ENCODE assay signal across 1 cellular context in the genomic region with DNA sequence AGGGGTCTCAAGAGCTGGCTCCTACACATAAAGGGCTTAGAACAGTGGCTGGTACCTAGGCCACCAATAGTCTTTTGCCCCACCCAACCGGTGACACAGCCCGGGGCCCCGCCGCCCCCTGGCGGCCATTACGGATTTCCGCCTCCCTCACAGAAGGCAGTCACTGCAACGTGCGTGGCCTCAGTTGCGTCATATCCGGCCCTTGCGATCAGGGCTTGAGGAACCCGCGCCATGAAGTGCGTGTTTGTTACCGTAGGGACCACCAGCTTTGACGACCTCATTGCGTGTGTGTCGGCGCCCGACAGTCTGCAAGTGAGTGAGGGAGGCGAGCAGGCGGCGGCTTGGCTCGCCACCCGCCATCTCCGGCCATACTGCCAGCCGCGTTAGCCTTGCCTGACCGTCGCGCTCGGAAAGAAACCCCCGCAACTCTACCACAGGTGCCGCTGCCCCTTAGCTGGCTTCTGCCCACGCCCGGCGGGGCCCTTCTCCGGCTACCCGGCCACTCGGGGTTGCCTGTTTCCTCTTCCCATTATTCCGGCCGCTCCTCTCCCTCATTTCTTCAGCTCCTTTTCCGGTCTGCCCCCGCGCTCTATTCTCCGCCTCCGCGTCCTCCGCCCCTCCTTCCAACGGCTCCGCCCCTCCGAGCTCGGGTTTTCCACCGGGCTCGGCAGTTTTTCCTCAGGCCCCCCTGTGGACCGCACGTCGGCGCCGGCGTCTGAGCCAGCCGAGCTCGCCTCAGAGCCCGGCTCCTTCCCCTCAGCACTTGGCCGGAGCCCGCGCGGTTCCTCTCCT.
TF ChIP-seq lines count a peak whose summit lies in the region.

Gene ALG13 (plus strand): TSS at position 183 of the 792 bp plus-strand sequence. CDS start 49 bp downstream, at position 232.

TF ChIP-seq in HepG2, 621 proteins besides CTCF, POLR2A, EP300 and RAD21 (continued from another document and continues in another):
- peak; percentile 66; the same call in 1 of the 2 replicates for TF ChIP-seq NRL (CRISPR knock-in tag; IDR thresholded peaks at IDR 0.05; ENCODE audit: borderline replicate concordance)
- peak; percentile 63; the same call in 1 of the 2 replicates for TF ChIP-seq BRD4 (CRISPR knock-in tag; IDR thresholded peaks at IDR 0.05)
- TF ChIP-seq ZXDC (CRISPR knock-in tag; IDR thresholded peaks at IDR 0.05), result peak; percentile 100
- 0 out of 2 replicates have a peak, but pooled peaks have one; percentile 11 for TF ChIP-seq ZNF629 (CRISPR knock-in tag; conservative IDR thresholded peaks at IDR 0.05)
- peak; percentile 65 for TF ChIP-seq PHF20 (CRISPR knock-in tag; IDR thresholded peaks at IDR 0.05)
- TF ChIP-seq, protein P1, sequence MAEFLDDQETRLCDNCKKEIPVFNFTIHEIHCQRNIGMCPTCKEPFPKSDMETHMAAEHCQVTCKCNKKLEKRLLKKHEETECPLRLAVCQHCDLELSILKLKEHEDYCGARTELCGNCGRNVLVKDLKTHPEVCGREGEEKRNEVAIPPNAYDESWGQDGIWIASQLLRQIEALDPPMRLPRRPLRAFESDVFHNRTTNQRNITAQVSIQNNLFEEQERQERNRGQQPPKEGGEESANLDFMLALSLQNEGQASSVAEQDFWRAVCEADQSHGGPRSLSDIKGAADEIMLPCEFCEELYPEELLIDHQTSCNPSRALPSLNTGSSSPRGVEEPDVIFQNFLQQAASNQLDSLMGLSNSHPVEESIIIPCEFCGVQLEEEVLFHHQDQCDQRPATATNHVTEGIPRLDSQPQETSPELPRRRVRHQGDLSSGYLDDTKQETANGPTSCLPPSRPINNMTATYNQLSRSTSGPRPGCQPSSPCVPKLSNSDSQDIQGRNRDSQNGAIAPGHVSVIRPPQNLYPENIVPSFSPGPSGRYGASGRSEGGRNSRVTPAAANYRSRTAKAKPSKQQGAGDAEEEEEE (CRISPR knock-in tag; IDR thresholded peaks at IDR 0.05; ENCODE audit: borderline replicate concordance), result 0 out of 2 replicates have a peak, but pooled peaks have one; percentile 31
- peak; percentile 63; the same call in 1 of the 2 replicates for TF ChIP-seq ZNF670 (CRISPR knock-in tag; IDR thresholded peaks at IDR 0.05; ENCODE audit: borderline replicate concordance)
- TF ChIP-seq HNRNPLL (IDR thresholded peaks at IDR 0.05; ENCODE audit: low read depth, low read length, poor library complexity, severe bottlenecking), result peak; percentile 53
- TF ChIP-seq ZNF12 (CRISPR knock-in tag; IDR thresholded peaks at IDR 0.05), result no peak
- peak; percentile 62; the same call in 1 of the 2 replicates for TF ChIP-seq IRX3 (CRISPR knock-in tag; IDR thresholded peaks at IDR 0.05; ENCODE audit: borderline replicate concordance, low read depth)
- TF ChIP-seq, protein P2, sequence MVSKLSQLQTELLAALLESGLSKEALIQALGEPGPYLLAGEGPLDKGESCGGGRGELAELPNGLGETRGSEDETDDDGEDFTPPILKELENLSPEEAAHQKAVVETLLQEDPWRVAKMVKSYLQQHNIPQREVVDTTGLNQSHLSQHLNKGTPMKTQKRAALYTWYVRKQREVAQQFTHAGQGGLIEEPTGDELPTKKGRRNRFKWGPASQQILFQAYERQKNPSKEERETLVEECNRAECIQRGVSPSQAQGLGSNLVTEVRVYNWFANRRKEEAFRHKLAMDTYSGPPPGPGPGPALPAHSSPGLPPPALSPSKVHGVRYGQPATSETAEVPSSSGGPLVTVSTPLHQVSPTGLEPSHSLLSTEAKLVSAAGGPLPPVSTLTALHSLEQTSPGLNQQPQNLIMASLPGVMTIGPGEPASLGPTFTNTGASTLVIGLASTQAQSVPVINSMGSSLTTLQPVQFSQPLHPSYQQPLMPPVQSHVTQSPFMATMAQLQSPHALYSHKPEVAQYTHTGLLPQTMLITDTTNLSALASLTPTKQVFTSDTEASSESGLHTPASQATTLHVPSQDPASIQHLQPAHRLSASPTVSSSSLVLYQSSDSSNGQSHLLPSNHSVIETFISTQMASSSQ (IDR thresholded peaks at IDR 0.05; ENCODE audit: low read depth), result no peak
- TF ChIP-seq, protein P2 (CRISPR knock-in tag; IDR thresholded peaks at IDR 0.05; ENCODE audit: borderline replicate concordance), result peak; percentile 34; the same call in 1 of the 2 replicates
- no peak for TF ChIP-seq ZNF704 (CRISPR knock-in tag; IDR thresholded peaks at IDR 0.05; ENCODE audit: borderline replicate concordance)
- TF ChIP-seq GATAD1 (CRISPR knock-in tag; IDR thresholded peaks at IDR 0.05), result peak; percentile 75
- TF ChIP-seq ARNTL (CRISPR knock-in tag; IDR thresholded peaks at IDR 0.05), result peak; percentile 72
- TF ChIP-seq AHDC1 (CRISPR knock-in tag; IDR thresholded peaks at IDR 0.05; ENCODE audit: borderline replicate concordance), result no peak
- TF ChIP-seq GABPA (IDR thresholded peaks at IDR 0.05; ENCODE audit: low read depth, low read length), result peak; percentile 75
- peak; percentile 93 for TF ChIP-seq GABPA (CRISPR knock-in tag; IDR thresholded peaks at IDR 0.05; ENCODE audit: low read depth)
- no peak for TF ChIP-seq RFXAP (CRISPR knock-in tag; IDR thresholded peaks at IDR 0.05; ENCODE audit: borderline replicate concordance)
- peak; percentile 52; the same call in 1 of the 2 replicates for TF ChIP-seq KDM5B (CRISPR knock-in tag; IDR thresholded peaks at IDR 0.05; ENCODE audit: borderline replicate concordance)
- TF ChIP-seq KAT8 (CRISPR knock-in tag; IDR thresholded peaks at IDR 0.05), result peak; percentile 59; the same call in 1 of the 2 replicates
- TF ChIP-seq ZNF44 (CRISPR knock-in tag; IDR thresholded peaks at IDR 0.05), result no peak
- peak; percentile 15; the same call in 1 of the 2 replicates for TF ChIP-seq HDAC2 (CRISPR knock-in tag; IDR thresholded peaks at IDR 0.05)
- TF ChIP-seq NFYB (CRISPR knock-in tag; IDR thresholded peaks at IDR 0.05), result peak; percentile 38; the same call in 1 of the 2 replicates
- TF ChIP-seq U2AF2 (IDR thresholded peaks at IDR 0.05; ENCODE audit: low read depth, low read length), result no peak
- TF ChIP-seq, protein P3, sequence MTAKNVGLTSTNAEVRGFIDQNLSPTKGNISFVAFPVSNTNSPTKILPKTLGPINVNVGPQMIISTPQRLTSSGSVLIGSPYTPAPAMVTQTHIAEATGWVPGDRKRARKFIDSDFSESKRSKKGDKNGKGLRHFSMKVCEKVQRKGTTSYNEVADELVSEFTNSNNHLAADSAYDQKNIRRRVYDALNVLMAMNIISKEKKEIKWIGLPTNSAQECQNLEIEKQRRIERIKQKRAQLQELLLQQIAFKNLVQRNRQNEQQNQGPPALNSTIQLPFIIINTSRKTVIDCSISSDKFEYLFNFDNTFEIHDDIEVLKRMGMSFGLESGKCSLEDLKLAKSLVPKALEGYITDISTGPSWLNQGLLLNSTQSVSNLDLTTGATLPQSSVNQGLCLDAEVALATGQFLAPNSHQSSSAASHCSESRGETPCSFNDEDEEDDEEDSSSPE (CRISPR knock-in tag; IDR thresholded peaks at IDR 0.05), result peak; percentile 63; the same call in 1 of the 2 replicates
- peak; percentile 97 for TF ChIP-seq GABPB1 (CRISPR knock-in tag; IDR thresholded peaks at IDR 0.05)
- no peak for TF ChIP-seq ZNF484 (CRISPR knock-in tag; IDR thresholded peaks at IDR 0.05; ENCODE audit: borderline replicate concordance, low read depth)
- TF ChIP-seq MEF2D (CRISPR knock-in tag; IDR thresholded peaks at IDR 0.05), result peak; percentile 21; the same call in 1 of the 2 replicates
- no peak for TF ChIP-seq ZNF446 (CRISPR knock-in tag; IDR thresholded peaks at IDR 0.05)
- TF ChIP-seq ZFX (CRISPR knock-in tag; IDR thresholded peaks at IDR 0.05; ENCODE audit: low read depth), result peak; percentile 45; the same call in 1 of the 2 replicates
- TF ChIP-seq FOSL2 (CRISPR knock-in tag; IDR thresholded peaks at IDR 0.05), result peak; percentile 74
- peak; percentile 16; the same call in 1 of the 2 replicates for TF ChIP-seq ATF7 (IDR thresholded peaks at IDR 0.05)
- peak; percentile 75; the same call in 1 of the 2 replicates for TF ChIP-seq ATF7 (CRISPR knock-in tag; IDR thresholded peaks at IDR 0.05)
- TF ChIP-seq YEATS2 (CRISPR knock-in tag; IDR thresholded peaks at IDR 0.05; ENCODE audit: borderline replicate concordance), result peak; percentile 83; the same call in 1 of the 2 replicates
- peak; percentile 11; the same call in 1 of the 2 replicates for TF ChIP-seq MED1 (CRISPR knock-in tag; IDR thresholded peaks at IDR 0.05)
- peak; percentile 63; the same call in 1 of the 2 replicates for TF ChIP-seq SPEN (CRISPR knock-in tag; IDR thresholded peaks at IDR 0.05; ENCODE audit: low read depth)
- TF ChIP-seq, protein P4, sequence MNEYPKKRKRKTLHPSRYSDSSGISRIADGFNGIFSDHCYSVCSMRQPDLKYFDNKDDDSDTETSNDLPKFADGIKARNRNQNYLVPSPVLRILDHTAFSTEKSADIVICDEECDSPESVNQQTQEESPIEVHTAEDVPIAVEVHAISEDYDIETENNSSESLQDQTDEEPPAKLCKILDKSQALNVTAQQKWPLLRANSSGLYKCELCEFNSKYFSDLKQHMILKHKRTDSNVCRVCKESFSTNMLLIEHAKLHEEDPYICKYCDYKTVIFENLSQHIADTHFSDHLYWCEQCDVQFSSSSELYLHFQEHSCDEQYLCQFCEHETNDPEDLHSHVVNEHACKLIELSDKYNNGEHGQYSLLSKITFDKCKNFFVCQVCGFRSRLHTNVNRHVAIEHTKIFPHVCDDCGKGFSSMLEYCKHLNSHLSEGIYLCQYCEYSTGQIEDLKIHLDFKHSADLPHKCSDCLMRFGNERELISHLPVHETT (CRISPR knock-in tag; conservative IDR thresholded peaks at IDR 0.05), result 0 out of 2 replicates have a peak, but pooled peaks have one; percentile 39
- 0 out of 2 replicates have a peak, but pooled peaks have one; percentile 22 for TF ChIP-seq KDM4B (CRISPR knock-in tag; IDR thresholded peaks at IDR 0.05)
- TF ChIP-seq TOPORS (CRISPR knock-in tag; IDR thresholded peaks at IDR 0.05), result peak; percentile 72; the same call in 1 of the 2 replicates
